In genomic region chr21:14991957-14992356, GRCh38 we compare ENCODE assay signal across 19 cellular contexts.
DNase-seq lines count a peak whose midpoint lies in the region; TF ChIP-seq lines count a peak whose summit lies in the region.
"Had no signal": no experiment of that assay in that cellular context is flagged by ENCODE, and none has a peak within 500 bp of the region (broad histone marks: within the 10 kb centered on the region; RNA-seq: fewer than 3 reads in every experiment).

No MANE protein-coding gene starts in this region.

- intact Hi-C loops in testis (cut with DNase I; ENCODE audit: low total_unique reads) = no loop called here

- H3K27ac Mint-ChIP-seq in chondrocyte (ENCODE audit: unreplicated experiment) = peak overlapping the region; percentile 73

- no peak overlapping the region for H3K9ac ChIP-seq in BLaER1 treated with 17β-estradiol and CSF1 and Interleukin-3, amounts not matched to agents 10 nM and 100 nM
- H3K9ac ChIP-seq: BLaER1 had no signal

- peak; percentile 56 for DNase-seq in NCI-H226
- DNase-seq in chondrocyte (ENCODE audit: low spot score) = no peak
- peak; percentile 87 for DNase-seq in kidney tubule cell (ENCODE audit: low spot score)
- no peak for DNase-seq in pons (ENCODE audit: low spot score)
- DNase-seq in testis = no peak
- no peak for DNase-seq in NCI-H1694 treated with DMSO at 0.1 percent for 48 hours (lab: John Stamatoyannopoulos, UW)
- DNase-seq in NCI-H510A treated with DMSO at 0.1 percent for 48 hours (lab: John Stamatoyannopoulos, UW) = no peak
- DNase-seq: activated CD4-positive, alpha-beta T cell treated with anti-CD3 and anti-CD28 coated beads for 4 hours; colonic mucosa; NCI-H1105 treated with DMSO at 0.1 percent for 48 hours; NCI-H524; right cardiac atrium; stimulated activated CD8-positive, alpha-beta memory T cell treated with anti-CD3 and anti-CD28 coated beads, Interleukin-4, amount 100 ng/mL, for 48 hours; substantia nigra; uterus had no signal

- H3K4me2 ChIP-seq in BLaER1 treated with 17β-estradiol and CSF1 and Interleukin-3, amounts not matched to agents 10 nM and 100 nM = peak overlapping the region in 6 of 11 experiments; percentile 2 to 47 (median 21); a peak in 5 of 22 replicates
- H3K4me2 ChIP-seq: BLaER1, hepatocyte had no signal

- H3K9me3 Mint-ChIP-seq in chondrocyte (ENCODE audit: low read depth) = no peaks in the 10 kb centered on the region

- H3K4me1 ChIP-seq in BLaER1 treated with 17β-estradiol and CSF1 and Interleukin-3, amounts not matched to agents 10 nM and 100 nM = peaks cover 5 to 35% (median 13%) of the 10 kb centered on the region in 10 experiments; a peak in 14 of 20 replicates
- H3K4me1 ChIP-seq in testis = no peaks in the 10 kb centered on the region
- H3K4me1 ChIP-seq: colonic mucosa, uterus had no signal

- peaks cover 56% of the 10 kb centered on the region for H3K4me1 Mint-ChIP-seq in chondrocyte (ENCODE audit: low read depth)

- H3K4me3 Mint-ChIP-seq in chondrocyte (ENCODE audit: unreplicated experiment) = no peak overlapping the region
- H3K4me3 Mint-ChIP-seq: activated naive CD8-positive, alpha-beta T cell had no signal

- peaks cover 51 to 100% (median 95%) of the 10 kb centered on the region in 11 experiments; a peak in 20 of 22 replicates for H4K20me1 ChIP-seq in BLaER1 treated with 17β-estradiol and CSF1 and Interleukin-3, amounts not matched to agents 10 nM and 100 nM

- H3K27ac ChIP-seq in BLaER1 treated with 17β-estradiol and CSF1 and Interleukin-3, amounts not matched to agents 10 nM and 100 nM = peak overlapping the region in 3 of 11 experiments; percentile 4 to 38 (median 30); a peak in 2 of 22 replicates
- no peak overlapping the region for H3K27ac ChIP-seq in testis
- H3K27ac ChIP-seq: BLaER1, colonic mucosa, hepatocyte, uterus had no signal

- peaks cover 73 to 100% (median 90%) of the 10 kb centered on the region in 11 experiments for H3K36me3 ChIP-seq in BLaER1 treated with 17β-estradiol and CSF1 and Interleukin-3, amounts not matched to agents 10 nM and 100 nM
- no peaks in the 10 kb centered on the region for H3K36me3 ChIP-seq in testis (ENCODE audit: low read depth, missing control alignments)
- H3K36me3 ChIP-seq: colonic mucosa, uterus had no signal

- WGBS in testis, 2 donors = 90 to 91% methylated on average over 8 of the region's 8 CpGs

- H3K9me3 ChIP-seq in BLaER1 treated with 17β-estradiol and CSF1 and Interleukin-3, amounts not matched to agents 10 nM and 100 nM (replicated peaks in 1 of 11) = 0 out of 22 replicates have a peak, but pooled peaks cover 0 to 4% (median 0%) of the 10 kb centered on the region in 11 experiments
- no peaks in the 10 kb centered on the region for H3K9me3 ChIP-seq in testis
- H3K9me3 ChIP-seq: BLaER1, colonic mucosa, uterus had no signal

- TF ChIP-seq CTCF in chondrocyte (IDR thresholded peaks at IDR 0.05) (no peak), testis (IDR thresholded peaks at IDR 0.05) (no peak)

- H3K27me3 ChIP-seq in BLaER1 treated with 17β-estradiol and CSF1 and Interleukin-3, amounts not matched to agents 10 nM and 100 nM = no peaks in the 10 kb centered on the region
- H3K27me3 ChIP-seq in testis = no peaks in the 10 kb centered on the region
- H3K27me3 ChIP-seq: BLaER1, colonic mucosa, hepatocyte, uterus had no signal

- no peaks in the 10 kb centered on the region for H3K27me3 Mint-ChIP-seq in chondrocyte (ENCODE audit: low read depth)
- H3K27me3 Mint-ChIP-seq: activated naive CD8-positive, alpha-beta T cell had no signal

- no peak overlapping the region for H3K4me3 ChIP-seq in BLaER1 treated with 17β-estradiol and CSF1 and Interleukin-3, amounts not matched to agents 10 nM and 100 nM
- no peak overlapping the region for H3K4me3 ChIP-seq in testis
- H3K4me3 ChIP-seq: BLaER1, colonic mucosa, hepatocyte, uterus had no signal

- no peak for TF ChIP-seq POLR2A in testis (IDR thresholded peaks at IDR 0.05)

- peaks cover 2% of the 10 kb centered on the region for H3K36me3 Mint-ChIP-seq in chondrocyte (ENCODE audit: low read depth)

Comparison
In these comparisons a context has a peak if more than half of its experiments do, and no peak if none do; other contexts are left out.
1. DNase-seq: peak in NCI-H226 (single experiment) and kidney tubule cell (single experiment); none in chondrocyte (single experiment), pons (single experiment), testis (single experiment), NCI-H1694 treated with DMSO at 0.1 percent for 48 hours (single experiment) and NCI-H510A treated with DMSO at 0.1 percent for 48 hours (single experiment).